25 cellular contexts compared by ENCODE assay signal in the genomic region with DNA sequence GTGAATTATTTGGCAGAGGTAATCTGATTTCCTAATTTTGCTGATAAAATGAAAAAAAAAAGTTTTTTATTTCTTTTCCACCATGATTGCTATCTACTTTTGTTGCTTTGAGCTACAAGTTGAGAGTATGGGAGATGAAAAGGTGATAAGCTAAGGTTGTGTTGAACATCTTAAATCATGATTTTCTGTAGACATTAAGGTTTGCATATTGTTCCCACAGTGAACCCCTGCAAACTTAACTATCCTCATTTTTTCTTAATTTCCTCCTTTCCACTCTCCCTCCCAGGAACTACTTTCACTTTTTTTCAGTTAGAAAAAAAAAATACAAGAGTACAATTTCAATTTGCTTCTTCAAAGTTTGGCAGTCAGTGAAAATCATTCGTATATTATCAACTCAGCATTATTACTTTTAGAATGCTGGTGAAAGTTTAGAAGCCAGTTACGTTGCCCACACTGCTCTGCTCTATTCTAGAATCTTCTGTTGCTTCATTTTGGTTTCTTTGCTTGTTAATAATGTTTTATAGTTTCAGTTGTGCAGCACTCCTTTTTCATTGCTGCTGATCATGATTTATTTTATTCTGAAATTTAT.
"Had no signal": no experiment of that assay in that cellular context is flagged by ENCODE, and none has a peak within 500 bp of the region (broad histone marks: within the 10 kb centered on the region; RNA-seq: fewer than 3 reads in every experiment).

No MANE protein-coding gene starts in this region.

- H3K9me3 ChIP-seq: gastroesophageal sphincter, pancreas, sigmoid colon, stomach, thyroid gland, vagina had no signal

- H3K4me1 ChIP-seq: pancreas, stomach had no signal

- H3K27ac ChIP-seq: epithelial cell of prostate, foreskin keratinocyte, gastroesophageal sphincter, hepatocyte, pancreas, sigmoid colon, stomach, thyroid gland, vagina had no signal

- H3K36me3 Mint-ChIP-seq: memory B cell; natural killer cell; stimulated activated effector memory CD8-positive, alpha-beta T cell treated with anti-CD3 and anti-CD28 coated beads, Interleukin-12 subunit alpha, Interleukin-12 subunit beta, amount 100 ng/mL, for 72 hours had no signal

- H3K79me2 ChIP-seq: hepatocyte had no signal

- H3K4me2 ChIP-seq: hepatocyte had no signal

- DNase-seq: cortex of kidney; effector CD4-positive, alpha-beta T cell; foreskin keratinocyte; heart left ventricle; kidney; natural killer cell; occipital lobe; pancreas; sigmoid colon; stimulated activated CD4-positive, alpha-beta T cell treated with anti-CD3 and anti-CD28 coated beads, Interleukin-2, amount 100 ng/mL, for 24 hours; stimulated activated CD4-positive, alpha-beta T cell treated with anti-CD3 and anti-CD28 coated beads, Interleukin-4, amount 100 ng/mL, for 24 hours; stimulated activated naive CD4-positive, alpha-beta T cell treated with Interleukin-2 at 50 U/mL for 16 hours; stomach; thyroid gland; trophoblast cell had no signal

- H3K27ac Mint-ChIP-seq: memory B cell; natural killer cell; progenitor cell of endocrine pancreas; stimulated activated effector memory CD8-positive, alpha-beta T cell treated with anti-CD3 and anti-CD28 coated beads, Interleukin-12 subunit alpha, Interleukin-12 subunit beta, amount 100 ng/mL, for 72 hours had no signal

- H3K4me3 ChIP-seq: gastroesophageal sphincter, heart left ventricle, hepatocyte, lung, pancreas, sigmoid colon, stomach, thyroid gland, vagina had no signal

- H3K36me3 ChIP-seq: gastroesophageal sphincter, heart left ventricle, pancreas, sigmoid colon, stomach, thyroid gland, vagina had no signal

- ATAC-seq: esophagus mucosa; foreskin keratinocyte; gastroesophageal sphincter; heart left ventricle; left lobe of liver; natural killer cell; pancreas; stimulated activated effector memory CD8-positive, alpha-beta T cell treated with anti-CD3 and anti-CD28 coated beads, Interleukin-12 subunit alpha, Interleukin-12 subunit beta, amount 100 ng/mL, for 72 hours had no signal

- H3K27me3 Mint-ChIP-seq: memory B cell, progenitor cell of endocrine pancreas had no signal

- H2AFZ ChIP-seq: hepatocyte had no signal

- H3K27me3 ChIP-seq: foreskin keratinocyte, gastroesophageal sphincter, heart left ventricle, hepatocyte, pancreas, sigmoid colon, stomach, thyroid gland, vagina had no signal

- H3K4me3 Mint-ChIP-seq: memory B cell; natural killer cell; stimulated activated effector memory CD8-positive, alpha-beta T cell treated with anti-CD3 and anti-CD28 coated beads, Interleukin-12 subunit alpha, Interleukin-12 subunit beta, amount 100 ng/mL, for 72 hours had no signal

- H3K9me3 Mint-ChIP-seq: memory B cell, natural killer cell had no signal

- H3K4me1 Mint-ChIP-seq: memory B cell had no signal
